In the genomic region with DNA sequence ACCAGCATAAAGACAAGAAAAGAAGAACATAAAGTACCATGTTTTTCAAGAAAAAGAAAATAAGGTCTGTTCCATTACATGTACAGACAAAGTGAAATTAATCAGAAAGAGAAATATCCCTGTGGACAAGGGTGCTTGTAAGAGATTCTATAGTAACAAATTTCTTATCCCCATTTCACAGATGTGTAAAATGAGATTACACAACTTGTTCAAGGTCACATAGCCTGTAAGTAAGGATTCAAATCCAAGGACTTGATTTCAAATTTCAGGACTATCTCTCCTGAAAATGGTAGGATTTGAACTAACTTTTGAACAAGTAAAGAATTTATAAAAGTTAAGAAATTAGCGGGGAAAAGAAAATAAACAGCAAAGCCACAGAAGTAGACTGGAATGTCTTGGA, we compare ENCODE assay signal across 25 cellular contexts.
"Had no signal": no experiment of that assay in that cellular context is flagged by ENCODE, and none has a peak within 500 bp of the region (broad histone marks: within the 10 kb centered on the region; RNA-seq: fewer than 3 reads in every experiment).

No MANE protein-coding gene starts in this region.

- FAIRE-seq: endothelial cell of umbilical vein, islet of Langerhans had no signal

- DNase-seq: colonic mucosa; effector memory CD4-positive, alpha-beta T cell; foreskin melanocyte; glutamatergic neuron; left cardiac atrium; left lung; mesenchymal stem cell; mucosa of descending colon; naive B cell; sigmoid colon; stimulated activated CD4-positive, alpha-beta T cell treated with anti-CD3 and anti-CD28 coated beads, Interleukin-2, amount 100 ng/mL, for 24 hours; stimulated activated CD4-positive, alpha-beta T cell treated with anti-CD3 and anti-CD28 coated beads, Interleukin-4, amount 100 ng/mL, for 24 hours; stimulated activated naive CD4-positive, alpha-beta T cell treated with Interleukin-2 at 50 U/mL for 16 hours; stomach; thyroid gland; trophoblast cell had no signal

- H3K4me2 ChIP-seq: neural progenitor cell had no signal

- H3K9ac ChIP-seq: neural progenitor cell, parathyroid adenoma had no signal

- H3K4me1 ChIP-seq: colonic mucosa, esophagus muscularis mucosa, left lung, neural progenitor cell, parathyroid adenoma, right atrium auricular region, sigmoid colon, stomach, thyroid gland, vagina had no signal

- H3K27ac ChIP-seq: colonic mucosa, esophagus muscularis mucosa, left lung, neural progenitor cell, parathyroid adenoma, right atrium auricular region, sigmoid colon, stomach, thyroid gland, vagina had no signal

- H3K79me2 ChIP-seq: parathyroid adenoma had no signal

- H2AFZ ChIP-seq: neural progenitor cell, parathyroid adenoma had no signal

- ATAC-seq: left cardiac atrium; left lung; mucosa of descending colon; natural killer cell treated with Interleukin-12 subunit alpha and Interleukin-12 subunit beta and Interleukin-15 and Interleukin-18, amount 100 ng/mL, for 72 hours; stimulated activated effector memory CD8-positive, alpha-beta T cell treated with anti-CD3 and anti-CD28 coated beads, Interleukin-12 subunit alpha, Interleukin-12 subunit beta, amount 100 ng/mL, for 72 hours had no signal

- H3K27me3 ChIP-seq: colonic mucosa, esophagus muscularis mucosa, left lung, neural progenitor cell, right atrium auricular region, sigmoid colon, stomach, thyroid gland, vagina had no signal

- H3K9me3 ChIP-seq: colonic mucosa, esophagus muscularis mucosa, left lung, mucosa of descending colon, right atrium auricular region, sigmoid colon, stomach, thyroid gland, vagina had no signal

- H3K4me3 ChIP-seq: colonic mucosa, esophagus muscularis mucosa, left lung, mucosa of descending colon, neural progenitor cell, right atrium auricular region, sigmoid colon, stomach, thyroid gland, vagina had no signal

- H3K36me3 ChIP-seq: colonic mucosa, esophagus muscularis mucosa, left lung, neural progenitor cell, right atrium auricular region, sigmoid colon, stomach, thyroid gland, vagina had no signal
